In the genomic region with DNA sequence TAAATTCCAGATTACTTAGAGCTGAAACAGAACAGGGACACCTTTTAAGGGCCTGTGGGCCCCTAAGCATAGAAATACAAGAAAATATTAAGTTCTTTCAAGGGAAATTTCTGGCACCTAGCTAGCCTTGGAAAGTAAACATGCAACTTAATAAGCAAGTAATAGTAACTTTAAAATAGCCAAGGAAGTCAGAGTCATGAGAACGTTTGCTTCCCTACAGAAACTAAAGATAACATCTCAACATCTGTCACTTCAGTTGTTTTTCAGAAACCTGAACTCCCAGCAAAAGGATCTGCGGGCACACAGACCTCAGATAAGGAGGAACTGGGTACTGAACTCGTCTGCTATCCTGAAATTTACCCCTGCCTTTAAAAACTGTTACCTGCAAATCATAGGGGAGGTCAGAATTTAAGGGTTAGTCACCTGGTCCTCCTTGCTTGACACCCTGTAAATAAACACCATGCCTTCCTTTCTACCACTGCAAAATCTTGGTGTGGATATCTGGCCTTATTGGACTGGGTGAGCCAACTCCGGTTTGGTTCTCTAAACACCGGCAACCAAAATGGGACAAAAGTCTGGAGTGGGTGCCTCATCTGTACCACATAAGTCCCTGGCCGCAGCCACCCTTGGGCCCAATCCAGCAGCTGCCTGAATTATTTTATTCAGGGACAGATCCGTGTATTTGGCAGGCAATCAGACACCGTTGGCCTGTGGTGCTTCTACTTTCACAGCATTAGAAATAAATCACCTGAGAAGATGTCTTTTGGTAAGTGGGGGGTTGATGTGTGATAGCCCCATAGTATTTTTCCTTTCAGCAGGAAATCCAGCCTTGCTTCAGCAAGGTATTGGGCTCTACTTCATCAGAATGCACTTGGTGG, we compare ENCODE assay signal across 1 cellular context.
TF ChIP-seq lines count a peak whose summit lies in the region.

No MANE protein-coding gene starts in this region.

TF ChIP-seq in K562, 482 proteins besides CTCF, POLR2A, EP300 and RAD21 (continued from another document and continues in another):
- no peak for TF ChIP-seq E2F5 (CRISPR knock-in tag; IDR thresholded peaks at IDR 0.05)
- no peak for TF ChIP-seq ARHGAP35 (IDR thresholded peaks at IDR 0.05; ENCODE audit: partially characterized antibody)
- no peak for TF ChIP-seq RBM14 (IDR thresholded peaks at IDR 0.05; ENCODE audit: borderline replicate concordance, insufficient read depth, low read depth, low read length)
- TF ChIP-seq NR4A1 (CRISPR knock-in tag; IDR thresholded peaks at IDR 0.05): no peak
- no peak for TF ChIP-seq NR4A1 (tag; IDR thresholded peaks at IDR 0.05)
- TF ChIP-seq CBX8 (IDR thresholded peaks at IDR 0.05; ENCODE audit: borderline replicate concordance, extremely low read depth, low read depth, low read length, poor library complexity, severe bottlenecking): no peak
- TF ChIP-seq E2F3 (CRISPR knock-in tag; IDR thresholded peaks at IDR 0.05): no peak
- TF ChIP-seq ZNF143 (CRISPR knock-in tag; IDR thresholded peaks at IDR 0.05): no peak
- TF ChIP-seq, protein P1, sequence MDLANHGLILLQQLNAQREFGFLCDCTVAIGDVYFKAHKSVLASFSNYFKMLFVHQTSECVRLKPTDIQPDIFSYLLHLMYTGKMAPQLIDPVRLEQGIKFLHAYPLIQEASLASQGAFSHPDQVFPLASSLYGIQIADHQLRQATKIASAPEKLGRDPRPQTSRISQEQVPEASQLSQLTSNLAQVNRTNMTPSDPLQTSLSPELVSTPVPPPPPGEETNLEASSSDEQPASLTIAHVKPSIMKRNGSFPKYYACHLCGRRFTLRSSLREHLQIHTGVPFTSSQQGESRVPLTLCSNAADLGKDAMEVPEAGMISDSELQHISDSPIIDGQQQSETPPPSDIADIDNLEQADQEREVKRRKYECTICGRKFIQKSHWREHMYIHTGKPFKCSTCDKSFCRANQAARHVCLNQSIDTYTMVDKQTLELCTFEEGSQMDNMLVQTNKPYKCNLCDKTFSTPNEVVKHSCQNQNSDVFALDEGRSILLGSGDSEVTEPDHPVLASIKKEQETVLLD (IDR thresholded peaks at IDR 0.05): no peak; the same call in 1 of the 2 replicates
- no peak for TF ChIP-seq NR1H2 (CRISPR knock-in tag; IDR thresholded peaks at IDR 0.05)
- TF ChIP-seq JUN (IDR thresholded peaks at IDR 0.05; ENCODE audit: borderline replicate concordance, low read depth, low read length): no peak
- TF ChIP-seq JUN (CRISPR knock-in tag; IDR thresholded peaks at IDR 0.05; ENCODE audit: borderline replicate concordance): no peak
- TF ChIP-seq MBD2 (IDR thresholded peaks at IDR 0.05; ENCODE audit: borderline replicate concordance, low read depth): no peak
- no peak for TF ChIP-seq ZBTB43 (CRISPR knock-in tag; IDR thresholded peaks at IDR 0.05)
- TF ChIP-seq NR3C1 (CRISPR knock-in tag; IDR thresholded peaks at IDR 0.05): no peak
- no peak for TF ChIP-seq FOXO4 (CRISPR knock-in tag; IDR thresholded peaks at IDR 0.05)
- TF ChIP-seq ZNF395 (CRISPR knock-in tag; IDR thresholded peaks at IDR 0.05): no peak
- TF ChIP-seq, protein P2, sequence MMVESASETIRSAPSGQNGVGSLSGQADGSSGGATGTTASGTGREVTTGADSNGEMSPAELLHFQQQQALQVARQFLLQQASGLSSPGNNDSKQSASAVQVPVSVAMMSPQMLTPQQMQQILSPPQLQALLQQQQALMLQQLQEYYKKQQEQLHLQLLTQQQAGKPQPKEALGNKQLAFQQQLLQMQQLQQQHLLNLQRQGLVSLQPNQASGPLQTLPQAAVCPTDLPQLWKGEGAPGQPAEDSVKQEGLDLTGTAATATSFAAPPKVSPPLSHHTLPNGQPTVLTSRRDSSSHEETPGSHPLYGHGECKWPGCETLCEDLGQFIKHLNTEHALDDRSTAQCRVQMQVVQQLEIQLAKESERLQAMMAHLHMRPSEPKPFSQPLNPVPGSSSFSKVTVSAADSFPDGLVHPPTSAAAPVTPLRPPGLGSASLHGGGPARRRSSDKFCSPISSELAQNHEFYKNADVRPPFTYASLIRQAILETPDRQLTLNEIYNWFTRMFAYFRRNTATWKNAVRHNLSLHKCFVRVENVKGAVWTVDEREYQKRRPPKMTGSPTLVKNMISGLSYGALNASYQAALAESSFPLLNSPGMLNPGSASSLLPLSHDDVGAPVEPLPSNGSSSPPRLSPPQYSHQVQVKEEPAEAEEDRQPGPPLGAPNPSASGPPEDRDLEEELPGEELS (CRISPR knock-in tag; IDR thresholded peaks at IDR 0.05; ENCODE audit: borderline replicate concordance): no peak
- no peak for TF ChIP-seq ZNF12 (CRISPR knock-in tag; IDR thresholded peaks at IDR 0.05)
- no peak for TF ChIP-seq ZNF561 (CRISPR knock-in tag; conservative IDR thresholded peaks at IDR 0.05)
- TF ChIP-seq E2F8 (IDR thresholded peaks at IDR 0.05; ENCODE audit: low read depth, partially characterized antibody): peak; percentile 46
- TF ChIP-seq PHF20 (IDR thresholded peaks at IDR 0.05; ENCODE audit: partially characterized antibody): no peak
- TF ChIP-seq, protein P3, sequence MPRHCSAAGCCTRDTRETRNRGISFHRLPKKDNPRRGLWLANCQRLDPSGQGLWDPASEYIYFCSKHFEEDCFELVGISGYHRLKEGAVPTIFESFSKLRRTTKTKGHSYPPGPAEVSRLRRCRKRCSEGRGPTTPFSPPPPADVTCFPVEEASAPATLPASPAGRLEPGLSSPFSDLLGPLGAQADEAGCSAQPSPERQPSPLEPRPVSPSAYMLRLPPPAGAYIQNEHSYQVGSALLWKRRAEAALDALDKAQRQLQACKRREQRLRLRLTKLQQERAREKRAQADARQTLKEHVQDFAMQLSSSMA (CRISPR knock-in tag; IDR thresholded peaks at IDR 0.05): no peak; the same call in 1 of the 2 replicates
- no peak for TF ChIP-seq ZNF511 (CRISPR knock-in tag; IDR thresholded peaks at IDR 0.05)
- 0 out of 2 replicates have a peak, but pooled peaks have one; percentile 18 for TF ChIP-seq FOSL1 (tag; conservative IDR thresholded peaks at IDR 0.05)
- TF ChIP-seq, protein P4, sequence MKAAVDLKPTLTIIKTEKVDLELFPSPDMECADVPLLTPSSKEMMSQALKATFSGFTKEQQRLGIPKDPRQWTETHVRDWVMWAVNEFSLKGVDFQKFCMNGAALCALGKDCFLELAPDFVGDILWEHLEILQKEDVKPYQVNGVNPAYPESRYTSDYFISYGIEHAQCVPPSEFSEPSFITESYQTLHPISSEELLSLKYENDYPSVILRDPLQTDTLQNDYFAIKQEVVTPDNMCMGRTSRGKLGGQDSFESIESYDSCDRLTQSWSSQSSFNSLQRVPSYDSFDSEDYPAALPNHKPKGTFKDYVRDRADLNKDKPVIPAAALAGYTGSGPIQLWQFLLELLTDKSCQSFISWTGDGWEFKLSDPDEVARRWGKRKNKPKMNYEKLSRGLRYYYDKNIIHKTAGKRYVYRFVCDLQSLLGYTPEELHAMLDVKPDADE (conservative IDR thresholded peaks at IDR 0.05; ENCODE audit: control insufficient read depth, low read depth, low read length): no peak
- peak; percentile 96 for TF ChIP-seq DPF2 (IDR thresholded peaks at IDR 0.05)
- peak; percentile 94 for TF ChIP-seq ARID1B (IDR thresholded peaks at IDR 0.05)
- no peak for TF ChIP-seq CHCHD3 (CRISPR knock-in tag; IDR thresholded peaks at IDR 0.05)
- TF ChIP-seq ZNF79 (CRISPR knock-in tag; IDR thresholded peaks at IDR 0.05; ENCODE audit: low read depth): no peak
- TF ChIP-seq, protein P5, sequence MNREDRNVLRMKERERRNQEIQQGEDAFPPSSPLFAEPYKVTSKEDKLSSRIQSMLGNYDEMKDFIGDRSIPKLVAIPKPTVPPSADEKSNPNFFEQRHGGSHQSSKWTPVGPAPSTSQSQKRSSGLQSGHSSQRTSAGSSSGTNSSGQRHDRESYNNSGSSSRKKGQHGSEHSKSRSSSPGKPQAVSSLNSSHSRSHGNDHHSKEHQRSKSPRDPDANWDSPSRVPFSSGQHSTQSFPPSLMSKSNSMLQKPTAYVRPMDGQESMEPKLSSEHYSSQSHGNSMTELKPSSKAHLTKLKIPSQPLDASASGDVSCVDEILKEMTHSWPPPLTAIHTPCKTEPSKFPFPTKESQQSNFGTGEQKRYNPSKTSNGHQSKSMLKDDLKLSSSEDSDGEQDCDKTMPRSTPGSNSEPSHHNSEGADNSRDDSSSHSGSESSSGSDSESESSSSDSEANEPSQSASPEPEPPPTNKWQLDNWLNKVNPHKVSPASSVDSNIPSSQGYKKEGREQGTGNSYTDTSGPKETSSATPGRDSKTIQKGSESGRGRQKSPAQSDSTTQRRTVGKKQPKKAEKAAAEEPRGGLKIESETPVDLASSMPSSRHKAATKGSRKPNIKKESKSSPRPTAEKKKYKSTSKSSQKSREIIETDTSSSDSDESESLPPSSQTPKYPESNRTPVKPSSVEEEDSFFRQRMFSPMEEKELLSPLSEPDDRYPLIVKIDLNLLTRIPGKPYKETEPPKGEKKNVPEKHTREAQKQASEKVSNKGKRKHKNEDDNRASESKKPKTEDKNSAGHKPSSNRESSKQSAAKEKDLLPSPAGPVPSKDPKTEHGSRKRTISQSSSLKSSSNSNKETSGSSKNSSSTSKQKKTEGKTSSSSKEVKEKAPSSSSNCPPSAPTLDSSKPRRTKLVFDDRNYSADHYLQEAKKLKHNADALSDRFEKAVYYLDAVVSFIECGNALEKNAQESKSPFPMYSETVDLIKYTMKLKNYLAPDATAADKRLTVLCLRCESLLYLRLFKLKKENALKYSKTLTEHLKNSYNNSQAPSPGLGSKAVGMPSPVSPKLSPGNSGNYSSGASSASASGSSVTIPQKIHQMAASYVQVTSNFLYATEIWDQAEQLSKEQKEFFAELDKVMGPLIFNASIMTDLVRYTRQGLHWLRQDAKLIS (CRISPR knock-in tag; IDR thresholded peaks at IDR 0.05): no peak
- TF ChIP-seq, protein P6, sequence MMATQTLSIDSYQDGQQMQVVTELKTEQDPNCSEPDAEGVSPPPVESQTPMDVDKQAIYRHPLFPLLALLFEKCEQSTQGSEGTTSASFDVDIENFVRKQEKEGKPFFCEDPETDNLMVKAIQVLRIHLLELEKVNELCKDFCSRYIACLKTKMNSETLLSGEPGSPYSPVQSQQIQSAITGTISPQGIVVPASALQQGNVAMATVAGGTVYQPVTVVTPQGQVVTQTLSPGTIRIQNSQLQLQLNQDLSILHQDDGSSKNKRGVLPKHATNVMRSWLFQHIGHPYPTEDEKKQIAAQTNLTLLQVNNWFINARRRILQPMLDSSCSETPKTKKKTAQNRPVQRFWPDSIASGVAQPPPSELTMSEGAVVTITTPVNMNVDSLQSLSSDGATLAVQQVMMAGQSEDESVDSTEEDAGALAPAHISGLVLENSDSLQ (IDR thresholded peaks at IDR 0.05): peak; percentile 85
- TF ChIP-seq CBX5 (IDR thresholded peaks at IDR 0.05; ENCODE audit: borderline replicate concordance, low read depth): no peak
- TF ChIP-seq ZNF778 (CRISPR knock-in tag; IDR thresholded peaks at IDR 0.05): no peak
